20 cellular contexts compared by ENCODE assay signal in genomic region chr11:13061294-13061990, GRCh38. TPM values are rescaled to one million over a fixed set of nuclear protein-coding genes. Genes with fewer than 3 reads are reported as not detected.
"Had no signal": no experiment of that assay in that cellular context is flagged by ENCODE, and none has a peak within 500 bp of the region (broad histone marks: within the 10 kb centered on the region; RNA-seq: fewer than 3 reads in every experiment).

No MANE protein-coding gene starts in this region.

- ATAC-seq: activated T-helper 17 cell treated with anti-CD3 and anti-CD28 coated beads, Interleukin-2, amount 50 U/mL, for 72 hours; right cardiac atrium; stimulated activated naive CD8-positive, alpha-beta T cell treated with anti-CD3 and anti-CD28 coated beads, Interleukin-15, Interleukin-2, amounts not matched to agents 100 U/mL and 50 U/mL, for 24 hours; upper lobe of right lung had no signal

- H3K27ac ChIP-seq: breast epithelium, suprapubic skin, upper lobe of right lung, WERI-Rb-1 had no signal

- DNase-seq: activated CD4-positive, alpha-beta T cell treated with anti-CD3 and anti-CD28 coated beads, Interleukin-2, amount 50 U/mL, for 48 hours; activated naive CD4-positive, alpha-beta T cell treated with Interleukin-2 at 50 U/mL for 16 hours; aorta; endodermal cell; foreskin fibroblast; glutamatergic neuron; nephron progenitor cell; occipital lobe; right cardiac atrium; stimulated activated CD4-positive, alpha-beta T cell treated with anti-CD3 and anti-CD28 coated beads, Interleukin-4, amount 100 ng/mL, for 4 hours; stimulated activated CD8-positive, alpha-beta memory T cell treated with anti-CD3 and anti-CD28 coated beads, Interleukin-4, amount 100 ng/mL, for 48 hours; stimulated activated naive CD8-positive, alpha-beta T cell treated with anti-CD3 and anti-CD28 coated beads, Interleukin-15, Interleukin-2, amounts not matched to agents 100 U/mL and 50 U/mL, for 24 hours; upper lobe of right lung; WERI-Rb-1 had no signal

- H3K36me3 ChIP-seq: breast epithelium, suprapubic skin, upper lobe of right lung, WERI-Rb-1 had no signal

- H3K4me2 ChIP-seq: smooth muscle cell had no signal

- H3K4me3 ChIP-seq: breast epithelium, smooth muscle cell, suprapubic skin, upper lobe of right lung had no signal

- H3K4me1 ChIP-seq: breast epithelium, upper lobe of right lung had no signal

- H3K9me3 ChIP-seq: breast epithelium, suprapubic skin, upper lobe of right lung had no signal

- H3K27me3 ChIP-seq: breast epithelium, suprapubic skin, upper lobe of right lung had no signal

RNA-seq across cellular contexts. Expression of gene RASSF10, which starts 52.3 kb away (rescaled TPM):
- total RNA-seq: activated T-helper 17 cell treated with anti-CD3 and anti-CD28 coated beads, Interleukin-2, amount 50 U/mL, for 72 hours; chondrocyte; T-helper 1 cell treated with Interleukin-12 subunit alpha and Interleukin-12 subunit beta and Interleukin-4 antibody, amounts not matched to agents 30 ng/mL and 1 ng/mL, for 36 hours had no signal
- polyA plus RNA-seq: aorta, smooth muscle cell had no signal
